Comparison of ENCODE assay signal across 22 cellular contexts in the genomic region with DNA sequence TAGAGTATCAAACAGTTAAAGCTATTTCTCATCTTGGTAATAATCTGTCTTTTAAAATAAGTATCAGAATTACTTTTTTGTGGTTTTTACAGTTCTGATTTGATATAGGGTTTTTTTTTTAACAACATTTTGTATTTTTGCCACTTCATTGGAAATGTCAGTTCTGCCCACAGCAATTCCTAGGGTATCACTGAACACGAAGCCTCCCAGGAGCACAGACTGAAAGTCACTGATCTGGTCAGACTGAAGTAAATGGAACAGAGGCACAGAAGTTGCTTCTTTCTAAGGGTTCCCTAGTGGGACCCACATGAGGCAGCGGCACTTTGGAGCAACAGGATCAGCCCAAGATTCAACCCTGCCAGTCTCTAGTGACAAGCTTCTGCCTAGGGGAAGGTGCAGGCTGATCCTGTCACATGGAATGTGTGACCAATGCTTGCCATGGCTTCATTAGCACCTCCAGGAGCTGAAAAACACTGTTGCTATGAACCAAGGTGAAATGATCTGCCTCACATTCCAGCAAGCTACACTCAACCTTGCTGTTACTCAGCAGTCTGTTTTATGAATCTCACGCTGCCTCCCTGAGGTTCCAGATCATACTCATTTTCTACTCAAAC.
"Had no signal": no experiment of that assay in that cellular context is flagged by ENCODE, and none has a peak within 500 bp of the region (broad histone marks: within the 10 kb centered on the region; RNA-seq: fewer than 3 reads in every experiment).

No MANE protein-coding gene starts in this region.

- H3K79me2 ChIP-seq: hepatocyte had no signal

- H3K9me3 ChIP-seq: body of pancreas, spleen, tibial artery had no signal

- H3K36me3 ChIP-seq: cardiac muscle cell, spleen, tibial artery had no signal

- H3K4me1 Mint-ChIP-seq: activated naive CD4-positive, alpha-beta T cell treated with anti-CD3 and anti-CD28 coated beads, Interleukin-2, amount 50 U/mL, for 24 hours; memory B cell; nephron had no signal

- ATAC-seq: activated CD8-positive, alpha-beta T cell treated with anti-CD3 and anti-CD28 coated beads, Interleukin-2, amount 10 ng/mL, durations not matched to agents 7 days and 5 days; body of pancreas had no signal

- H3K4me1 ChIP-seq: body of pancreas, spleen, tibial artery had no signal

- H3K27me3 Mint-ChIP-seq: activated naive CD4-positive, alpha-beta T cell treated with anti-CD3 and anti-CD28 coated beads, Interleukin-2, amount 50 U/mL, for 24 hours; dendritic cell treated with granulocyte-macrophage colony-stimulating factor and Interleukin-4, amounts not matched to agents 40 ng/mL and 50 ng/mL, for 4 days; memory B cell; stimulated activated naive CD8-positive, alpha-beta T cell treated with anti-CD3 and anti-CD28 coated beads, Interleukin-15, Interleukin-2, amounts not matched to agents 100 ng/mL and 50 ng/mL, for 24 hours had no signal

- H2AFZ ChIP-seq: hepatocyte had no signal

- H3K27me3 ChIP-seq: body of pancreas, cardiac muscle cell, hepatocyte, spleen, tibial artery had no signal

- H3K4me3 ChIP-seq: body of pancreas, cardiac muscle cell, hepatocyte, spleen, tibial artery had no signal

- DNase-seq: activated CD4-positive, alpha-beta T cell treated with anti-CD3 and anti-CD28 coated beads, Interleukin-2, amount 50 U/mL, for 1 hour; activated CD4-positive, CD25-positive, alpha-beta regulatory T cell treated with anti-CD3 and anti-CD28 coated beads, Interleukin-2, amount 50 U/mL, for 72 hours; activated CD8-positive, alpha-beta T cell treated with anti-CD3 and anti-CD28 coated beads, Interleukin-2, amount 10 ng/mL, durations not matched to agents 7 days and 5 days; activated gamma-delta T cell treated with Interleukin-2 at 50 U/mL for 16 hours; anterior cingulate cortex; body of pancreas; effector CD4-positive, alpha-beta T cell; foreskin melanocyte; kidney glomerular epithelial cell; spleen; stimulated activated CD4-positive, alpha-beta T cell treated with anti-CD3 and anti-CD28 coated beads, Interleukin-4, amount 100 ng/mL, for 1 hour; substantia nigra; tibial artery had no signal

- H3K36me3 Mint-ChIP-seq: activated naive CD4-positive, alpha-beta T cell treated with anti-CD3 and anti-CD28 coated beads, Interleukin-2, amount 50 U/mL, for 24 hours; memory B cell had no signal

- H3K27ac Mint-ChIP-seq: activated CD8-positive, alpha-beta T cell treated with anti-CD3 and anti-CD28 coated beads, Interleukin-2, amount 10 ng/mL, durations not matched to agents 7 days and 5 days; activated naive CD4-positive, alpha-beta T cell treated with anti-CD3 and anti-CD28 coated beads, Interleukin-2, amount 50 U/mL, for 24 hours; activated T-helper 1 cell treated with anti-CD3 and anti-CD28 coated beads, Interleukin-12 subunit alpha, Interleukin-12 subunit beta, Interleukin-2, Interleukin-4 antibody, amounts not matched to agents 30 ng/mL and 10 ng/mL and 1 ng/mL, durations not matched to agents 14 hours and 24 hours and 36 hours; dendritic cell treated with granulocyte-macrophage colony-stimulating factor and Interleukin-4, amounts not matched to agents 40 ng/mL and 50 ng/mL, for 4 days; memory B cell; nephron; stimulated activated naive CD8-positive, alpha-beta T cell treated with anti-CD3 and anti-CD28 coated beads, Interleukin-15, Interleukin-2, amounts not matched to agents 100 ng/mL and 50 ng/mL, for 24 hours; T-helper 1 cell treated with Interleukin-12 subunit alpha and Interleukin-12 subunit beta and Interleukin-4 antibody, amounts not matched to agents 30 μg/mL and 1 μg/mL, for 36 hours had no signal

- H3K9me3 Mint-ChIP-seq: activated naive CD4-positive, alpha-beta T cell treated with anti-CD3 and anti-CD28 coated beads, Interleukin-2, amount 50 U/mL, for 24 hours; activated T-helper 1 cell treated with anti-CD3 and anti-CD28 coated beads, Interleukin-12 subunit alpha, Interleukin-12 subunit beta, Interleukin-2, Interleukin-4 antibody, amounts not matched to agents 30 ng/mL and 10 ng/mL and 1 ng/mL, durations not matched to agents 14 hours and 24 hours and 36 hours; dendritic cell treated with granulocyte-macrophage colony-stimulating factor and Interleukin-4, amounts not matched to agents 40 ng/mL and 50 ng/mL, for 4 days; memory B cell; stimulated activated naive CD8-positive, alpha-beta T cell treated with anti-CD3 and anti-CD28 coated beads, Interleukin-15, Interleukin-2, amounts not matched to agents 100 ng/mL and 50 ng/mL, for 24 hours; T-helper 1 cell treated with Interleukin-12 subunit alpha and Interleukin-12 subunit beta and Interleukin-4 antibody, amounts not matched to agents 30 μg/mL and 1 μg/mL, for 36 hours had no signal

- H3K4me2 ChIP-seq: hepatocyte had no signal

- H3K4me3 Mint-ChIP-seq: activated CD8-positive, alpha-beta T cell treated with anti-CD3 and anti-CD28 coated beads, Interleukin-2, amount 10 ng/mL, durations not matched to agents 7 days and 5 days; activated naive CD4-positive, alpha-beta T cell treated with anti-CD3 and anti-CD28 coated beads, Interleukin-2, amount 50 U/mL, for 24 hours; activated T-helper 1 cell treated with anti-CD3 and anti-CD28 coated beads, Interleukin-12 subunit alpha, Interleukin-12 subunit beta, Interleukin-2, Interleukin-4 antibody, amounts not matched to agents 30 ng/mL and 10 ng/mL and 1 ng/mL, durations not matched to agents 14 hours and 24 hours and 36 hours; dendritic cell treated with granulocyte-macrophage colony-stimulating factor and Interleukin-4, amounts not matched to agents 40 ng/mL and 50 ng/mL, for 4 days; memory B cell; nephron; stimulated activated naive CD8-positive, alpha-beta T cell treated with anti-CD3 and anti-CD28 coated beads, Interleukin-15, Interleukin-2, amounts not matched to agents 100 ng/mL and 50 ng/mL, for 24 hours; T-helper 1 cell treated with Interleukin-12 subunit alpha and Interleukin-12 subunit beta and Interleukin-4 antibody, amounts not matched to agents 30 μg/mL and 1 μg/mL, for 36 hours had no signal

- H3K27ac ChIP-seq: body of pancreas, cardiac muscle cell, hepatocyte, spleen, tibial artery had no signal
